In genomic region chr20:63673951-63674350, GRCh38 we compare ENCODE assay signal across 2 cellular contexts.
A peak's percentile ranks its signal among the peaks of the same experiment; 100 is the strongest.
TF ChIP-seq lines count a peak whose summit lies in the region.

No MANE protein-coding gene starts in this region.

TF ChIP-seq in IMR-90, 13 proteins besides CTCF, POLR2A, EP300 and RAD21:
- TF ChIP-seq NFE2L2 (IDR thresholded peaks at IDR 0.05; ENCODE audit: low read depth, low read length) = no peak
- TF ChIP-seq MAFK (IDR thresholded peaks at IDR 0.05; ENCODE audit: low read depth, low read length) = no peak
- no peak for TF ChIP-seq BHLHE40 (IDR thresholded peaks at IDR 0.05; ENCODE audit: low read depth, low read length)

TF ChIP-seq in K562, 482 proteins besides CTCF, POLR2A, EP300 and RAD21:
- TF ChIP-seq ZFPM2 (CRISPR knock-in tag; IDR thresholded peaks at IDR 0.05) (no peak), POLR2G (IDR thresholded peaks at IDR 0.05; ENCODE audit: low read depth, low read length) (0 out of 2 replicates have a peak, but pooled peaks have one; percentile 36)
